In the genomic region with DNA sequence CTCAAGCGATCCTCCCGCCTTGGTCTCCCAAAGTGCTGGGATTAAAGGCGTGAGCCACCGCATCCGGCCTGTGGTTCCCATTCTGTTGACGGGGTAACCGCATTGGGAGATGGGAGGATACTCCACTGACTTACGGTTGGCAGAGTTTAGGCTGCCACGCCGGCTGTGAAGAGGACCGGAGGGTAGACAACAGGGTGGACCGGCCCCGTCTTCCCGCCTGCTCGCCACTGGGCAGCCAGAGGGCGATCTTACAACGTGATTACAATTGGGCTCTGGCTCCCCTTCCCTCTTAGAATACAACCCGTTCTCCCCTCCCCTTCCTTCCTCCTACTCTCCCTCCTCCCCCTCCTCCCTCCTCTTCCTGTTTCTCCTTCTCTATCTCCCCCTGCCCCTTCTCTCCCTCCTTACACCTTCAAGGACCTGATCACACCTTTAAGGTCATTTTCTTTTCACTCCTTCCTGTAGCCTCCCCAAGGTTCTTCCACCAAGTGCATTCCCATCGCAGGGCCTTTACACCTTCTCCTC, we compare ENCODE assay signal across 7 cellular contexts. TPM values are rescaled to one million over a fixed set of nuclear protein-coding genes. Genes with fewer than 3 reads are reported as not detected.
DNase-seq lines count a peak whose midpoint lies in the region; FAIRE-seq and TF ChIP-seq lines count a peak whose summit lies in the region.
"Had no signal": no experiment of that assay in that cellular context is flagged by ENCODE, and none has a peak within 500 bp of the region (broad histone marks: within the 10 kb centered on the region; RNA-seq: fewer than 3 reads in every experiment).

No MANE protein-coding gene starts in this region.

- no peaks in the 10 kb centered on the region for H3K79me2 ChIP-seq in endothelial cell of umbilical vein (ENCODE audit: control insufficient read depth, insufficient read depth, low read length)

- TF ChIP-seq POLR2A in endothelial cell of umbilical vein (IDR thresholded peaks at IDR 0.05; ENCODE audit: low read depth, low read length) = peak; percentile 55

- no peak overlapping the region for H3K9ac ChIP-seq in endothelial cell of umbilical vein (replicated peaks; ENCODE audit: extremely low read depth, insufficient read depth, low read length)

- WGBS in small intestine, 3 donors = 20 to 23% (median 21%) methylated on average over 19 of the region's 19 CpGs

- no peaks in the 10 kb centered on the region for H4K20me1 ChIP-seq in endothelial cell of umbilical vein (replicated peaks; ENCODE audit: control insufficient read depth, extremely low read depth, insufficient read depth, low read length)

- BruUV-seq in endothelial cell of umbilical vein (replicated peaks; lab: Mats Ljungman, UMichigan) = no TSS peak

- CTCF ChIA-PET in HEK293 (lab: Yijun Ruan, JAX) (interaction anchor here (0.6 to 1.4 kb wide), 15 partner anchors 19 to 459 kb away, joined by 3 to 7 read pairs (median 4); partner anchors contain the start of gene MVB12A), endothelial cell of umbilical vein (lab: Charles Lee) (interaction anchor here (0.6 to 2.6 kb wide), 8 partner anchors 25 to 372 kb away, joined by 3 to 12 read pairs (median 4); partner anchors contain the start of gene MVB12A)

- H3K4me2 ChIP-seq in endothelial cell of umbilical vein (ENCODE audit: insufficient read depth, low read length) = no peak overlapping the region

- H3K27me3 ChIP-seq in endothelial cell of umbilical vein (ENCODE audit: control insufficient read depth in 2 of 2, insufficient read depth in 2 of 2, low read length in 2 of 2) (peaks cover 2 to 3% of the 10 kb centered on the region in 2 experiments), small intestine (ENCODE audit: control insufficient read depth in 2 of 2, insufficient read depth in 2 of 2, low read length in 2 of 2) (no peaks in the 10 kb centered on the region)

- DNase-seq in T-helper 9 cell (peak; percentile 53), endothelial cell of umbilical vein (ENCODE audit: low read depth, low spot score) (peak; percentile 55), small intestine (peak; percentile 57), NCI-H774 (lab: John Stamatoyannopoulos, UW) (no peak), NCI-H187 treated with DMSO at 0.1 percent for 48 hours (lab: John Stamatoyannopoulos, UW) (no peak)

- H3K4me1 ChIP-seq in HEK293 (ENCODE audit: control insufficient read depth, insufficient read depth, low read length) = peaks cover 3% of the 10 kb centered on the region; the same call in 1 of the 2 replicates
- peaks cover 16% of the 10 kb centered on the region for H3K4me1 ChIP-seq in endothelial cell of umbilical vein (ENCODE audit: control insufficient read depth, extremely low read depth, insufficient read depth, low read length)
- peaks cover 0 to 5% of the 10 kb centered on the region in 2 donors for H3K4me1 ChIP-seq in small intestine (ENCODE audit: control insufficient read depth in 2 of 2, insufficient read depth in 1 of 2, low read depth in 1 of 2, low read length in 1 of 2)

- dilution Hi-C loops in endothelial cell of umbilical vein (cut with MboI; ENCODE audit: extremely low pct_ligation_motif_present, low sequenced_read_pairs) = no loop called here

- no peak overlapping the region for H3K27ac ChIP-seq in HEK293 (ENCODE audit: extremely low read depth, low read depth, low read length)
- no peak overlapping the region for H3K27ac ChIP-seq in endothelial cell of umbilical vein (ENCODE audit: insufficient read depth, low read depth, low read length)
- H3K27ac ChIP-seq in small intestine (ENCODE audit: low read depth in 1 of 2, low read length in 1 of 2) = peak overlapping the region in 1 of 2 donors; percentile 28

- TF ChIP-seq CTCF in HEK293 (tag by site-specific recombination; IDR thresholded peaks at IDR 0.05) = peak; percentile 91
- peak; percentile 62 to 82 for TF ChIP-seq CTCF in endothelial cell of umbilical vein (IDR thresholded peaks at IDR 0.05; ENCODE audit: extremely low read depth in 1 of 2, insufficient read depth in 1 of 2, low read depth in 1 of 2, low read length in 2 of 2)

- peak overlapping the region; percentile 69 for H2AFZ ChIP-seq in endothelial cell of umbilical vein (ENCODE audit: low read depth, low read length)

- H3K9me3 ChIP-seq in HEK293 (ENCODE audit: control insufficient read depth, insufficient read depth, low read depth, low read length) (no peaks in the 10 kb centered on the region), endothelial cell of umbilical vein (replicated peaks; ENCODE audit: control insufficient read depth, insufficient read depth, low read length) (no peaks in the 10 kb centered on the region), small intestine (ENCODE audit: control insufficient read depth, low read depth) (no peaks in the 10 kb centered on the region)

- no peaks in the 10 kb centered on the region for H3K36me3 ChIP-seq in HEK293 (ENCODE audit: control insufficient read depth in 2 of 2, insufficient read depth in 1 of 2, low read length in 2 of 2)
- no peaks in the 10 kb centered on the region for H3K36me3 ChIP-seq in endothelial cell of umbilical vein (ENCODE audit: control insufficient read depth in 2 of 2, extremely low read depth in 1 of 2, insufficient read depth in 2 of 2, low read length in 2 of 2)
- peaks cover 0 to 2% of the 10 kb centered on the region in 2 donors for H3K36me3 ChIP-seq in small intestine (ENCODE audit: control insufficient read depth in 2 of 2, insufficient read depth in 2 of 2, low read length in 2 of 2)

- H3K9me1 ChIP-seq in endothelial cell of umbilical vein (replicated peaks; ENCODE audit: control insufficient read depth, extremely low read depth, insufficient read depth, low read length) = no peaks in the 10 kb centered on the region

- H3K4me3 ChIP-seq in HEK293 (ENCODE audit: low read depth, low read length) (no peak overlapping the region), endothelial cell of umbilical vein (replicated peaks in 1 of 3; ENCODE audit: insufficient read depth in 1 of 3, low read depth in 1 of 3, low read length in 3 of 3) (no peak overlapping the region), small intestine (ENCODE audit: low read depth in 1 of 2, low read length in 2 of 2) (no peak overlapping the region)

- FAIRE-seq in endothelial cell of umbilical vein (lab: Jason Lieb, UNC) (peak; percentile 68), small intestine (lab: Jason Lieb, UNC) (no peak)
- FAIRE-seq: islet of Langerhans had no signal

- POLR2A ChIA-PET in HEK293 (lab: Yijun Ruan, JAX) (interaction anchor here (0.6 to 0.7 kb wide), 2 partner anchors 39 to 46 kb away, joined by 3 to 5 read pairs; no protein-coding TSS in a partner anchor), endothelial cell of umbilical vein (lab: Charles Lee) (interaction anchor here (0.5 kb wide), 1 partner anchor 9 kb away, joined by 3 read pairs; no protein-coding TSS in a partner anchor)

- intact Hi-C loops in endothelial cell of umbilical vein (cut with micrococcal nuclease) = loop anchor here (1.0 kb wide), 2 partner anchors 25 to 71 kb away; partner anchors contain the start of gene MVB12A

RNA-seq across cellular contexts. Expression of gene CCDC194, which starts 1.0 kb away (rescaled TPM):
- total RNA-seq in endothelial cell of umbilical vein = not detected in 2 replicates
- polyA plus RNA-seq in endothelial cell of umbilical vein = 0.11 and 0.12 TPM in 2 replicates
- 0.11 TPM in 1 of 2 replicates, not detected in the other for polyA plus RNA-seq in endothelial cell of umbilical vein (2011; cell fraction: cytosol; rRNA removed)
- 0.91 and 1.1 TPM in 2 replicates for polyA plus RNA-seq in endothelial cell of umbilical vein (2011; cell fraction: nucleus; rRNA removed)
- polyA plus RNA-seq in endothelial cell of umbilical vein (2012) = 0.34 and 0.36 TPM in 2 replicates
- 0.46 TPM in 1 of 2 replicates, not detected in the other for polyA minus RNA-seq in endothelial cell of umbilical vein
- not detected for polyA minus RNA-seq in endothelial cell of umbilical vein (2011; cell fraction: cytosol; rRNA and poly(A)+ RNA removed)
- polyA minus RNA-seq in endothelial cell of umbilical vein (2011; cell fraction: nucleus; rRNA and poly(A)+ RNA removed) = 0.58 TPM in 1 of 2 replicates, not detected in the other
- under 1 TPM in 1 of 3 donors, not detected in 2; 0.07 TPM for polyA plus RNA-seq in small intestine

RNA-seq across cellular contexts. Expression of gene BST2, which starts 10.5 kb away (rescaled TPM):
- total RNA-seq in endothelial cell of umbilical vein = 20.7 and 21.2 TPM in 2 replicates
- polyA plus RNA-seq in endothelial cell of umbilical vein = 145 and 146 TPM in 2 replicates
- 143 and 161 TPM in 2 replicates for polyA plus RNA-seq in endothelial cell of umbilical vein (2011; cell fraction: cytosol; rRNA removed)
- polyA plus RNA-seq in endothelial cell of umbilical vein (2011; cell fraction: nucleus; rRNA removed) = 45.3 and 52.9 TPM in 2 replicates
- polyA plus RNA-seq in endothelial cell of umbilical vein (2012) = 84.7 and 155 TPM in 2 replicates
- polyA minus RNA-seq in endothelial cell of umbilical vein = 39.7 and 41.2 TPM in 2 replicates
- 168 TPM for polyA minus RNA-seq in endothelial cell of umbilical vein (2011; cell fraction: cytosol; rRNA and poly(A)+ RNA removed)
- 5.7 and 13.0 TPM in 2 replicates for polyA minus RNA-seq in endothelial cell of umbilical vein (2011; cell fraction: nucleus; rRNA and poly(A)+ RNA removed)
- 100 to 1,000 TPM in 1 of 3 donors, 10 to 100 TPM in 1, 1 to 10 TPM in 1; 4.5 to 128 (median 53.2) TPM for polyA plus RNA-seq in small intestine

RNA-seq across cellular contexts. Expression of gene PLVAP, which starts 17.8 kb away (rescaled TPM):
- 5.7 and 11.1 TPM in 2 replicates for total RNA-seq in endothelial cell of umbilical vein
- polyA plus RNA-seq in endothelial cell of umbilical vein (16.9 and 19.9 TPM in 2 replicates), small intestine (100 to 1,000 TPM in 1 of 3 donors, 1 to 10 TPM in 2; 2.2 to 115 (median 4.3) TPM)
- polyA plus RNA-seq in endothelial cell of umbilical vein (2011; cell fraction: cytosol; rRNA removed) = 9.7 and 12.9 TPM in 2 replicates
- polyA plus RNA-seq in endothelial cell of umbilical vein (2011; cell fraction: nucleus; rRNA removed) = 5.5 and 6.7 TPM in 2 replicates
- polyA plus RNA-seq in endothelial cell of umbilical vein (2012) = 1.5 and 1.6 TPM in 2 replicates
- 10.7 and 12.5 TPM in 2 replicates for polyA minus RNA-seq in endothelial cell of umbilical vein
- not detected for polyA minus RNA-seq in endothelial cell of umbilical vein (2011; cell fraction: cytosol; rRNA and poly(A)+ RNA removed)
- polyA minus RNA-seq in endothelial cell of umbilical vein (2011; cell fraction: nucleus; rRNA and poly(A)+ RNA removed) = 3.4 and 6.1 TPM in 2 replicates

RNA-seq across cellular contexts. Expression of gene MVB12A, which starts 24.9 kb away (rescaled TPM):
- 58.1 and 63.3 TPM in 2 replicates for total RNA-seq in endothelial cell of umbilical vein
- polyA plus RNA-seq in endothelial cell of umbilical vein (88.8 and 109 TPM in 2 replicates), small intestine (100 to 1,000 TPM in 1 of 3 donors, 10 to 100 TPM in 2; 71.3 to 117 (median 84.8) TPM)
- 46.9 and 68.5 TPM in 2 replicates for polyA plus RNA-seq in endothelial cell of umbilical vein (2011; cell fraction: cytosol; rRNA removed)
- 55.0 and 67.6 TPM in 2 replicates for polyA plus RNA-seq in endothelial cell of umbilical vein (2011; cell fraction: nucleus; rRNA removed)
- polyA plus RNA-seq in endothelial cell of umbilical vein (2012) = 29.3 and 44.5 TPM in 2 replicates
- polyA minus RNA-seq in endothelial cell of umbilical vein = 25.8 and 26.0 TPM in 2 replicates
- 34.8 TPM for polyA minus RNA-seq in endothelial cell of umbilical vein (2011; cell fraction: cytosol; rRNA and poly(A)+ RNA removed)
- polyA minus RNA-seq in endothelial cell of umbilical vein (2011; cell fraction: nucleus; rRNA and poly(A)+ RNA removed) = 15.8 and 20.5 TPM in 2 replicates

RNA-seq across cellular contexts. Expression of gene TMEM221, which starts 53.5 kb away (rescaled TPM):
- not detected in 2 replicates for total RNA-seq in endothelial cell of umbilical vein
- 0.06 and 0.08 TPM in 2 replicates for polyA plus RNA-seq in endothelial cell of umbilical vein
- polyA plus RNA-seq in endothelial cell of umbilical vein (2011; cell fraction: cytosol; rRNA removed) = 0.04 and 0.05 TPM in 2 replicates
- 0.14 TPM in 1 of 2 replicates, not detected in the other for polyA plus RNA-seq in endothelial cell of umbilical vein (2011; cell fraction: nucleus; rRNA removed)
- 0.10 and 0.13 TPM in 2 replicates for polyA plus RNA-seq in endothelial cell of umbilical vein (2012)
- 0.45 TPM in 1 of 2 replicates, not detected in the other for polyA minus RNA-seq in endothelial cell of umbilical vein
- polyA minus RNA-seq in endothelial cell of umbilical vein (2011; cell fraction: cytosol; rRNA and poly(A)+ RNA removed) = not detected
- not detected in 2 replicates for polyA minus RNA-seq in endothelial cell of umbilical vein (2011; cell fraction: nucleus; rRNA and poly(A)+ RNA removed)
- under 1 TPM in 1 of 3 donors, not detected in 2; 0.07 TPM for polyA plus RNA-seq in small intestine

Comparison
In these comparisons a context has a peak if more than half of its experiments do, and no peak if none do; other contexts are left out.
1. DNase-seq: peak in T-helper 9 cell (single experiment), endothelial cell of umbilical vein (single experiment) and small intestine (single experiment); none in NCI-H774 (single experiment) and NCI-H187 treated with DMSO at 0.1 percent for 48 hours (single experiment).